ENCODE assay signal across 9 cellular contexts in genomic region chr6:31776563-31776960, GRCh38. TPM values are rescaled to one million over a fixed set of nuclear protein-coding genes. Genes with fewer than 3 reads are reported as not detected.
DNase-seq lines count a peak whose midpoint lies in the region; ATAC-seq, FAIRE-seq and TF ChIP-seq lines count a peak whose summit lies in the region.
"Had no signal": no experiment of that assay in that cellular context is flagged by ENCODE, and none has a peak within 500 bp of the region (broad histone marks: within the 10 kb centered on the region; RNA-seq: fewer than 3 reads in every experiment).

No MANE protein-coding gene starts in this region.

- no peaks in the 10 kb centered on the region for H3K27me3 Mint-ChIP-seq in astrocyte (ENCODE audit: low read depth, unreplicated experiment)

- peaks cover 4% of the 10 kb centered on the region for H4K20me1 ChIP-seq in astrocyte (ENCODE audit: insufficient read depth, low read length)

- peak overlapping the region; percentile 41 for H3K27ac Mint-ChIP-seq in astrocyte (ENCODE audit: unreplicated experiment)

- peak overlapping the region; percentile 46 for H3K9ac ChIP-seq in astrocyte (ENCODE audit: low read length)
- H3K9ac ChIP-seq in mucosa of rectum (ENCODE audit: low read depth in 1 of 2, low read length in 2 of 2) = peak overlapping the region; percentile 56 to 77

- H3K4me1 ChIP-seq in astrocyte (ENCODE audit: insufficient read depth, low read length) (peaks cover 16% of the 10 kb centered on the region), mucosa of rectum (ENCODE audit: control insufficient read depth in 2 of 2, insufficient read depth in 2 of 2, low read length in 2 of 2) (peaks cover 27 to 32% of the 10 kb centered on the region in 2 donors)

- no peak for TF ChIP-seq POLR2A in GM12891 (IDR thresholded peaks at IDR 0.05; ENCODE audit: low read depth, low read length)

- peaks cover 6% of the 10 kb centered on the region for H3K4me1 Mint-ChIP-seq in astrocyte (ENCODE audit: low read depth, unreplicated experiment)

- DNase-seq in CD1c-positive myeloid dendritic cell (ENCODE audit: extremely low spot score) = peak; percentile 30
- DNase-seq in astrocyte (ENCODE audit: low read depth) = no peak
- no peak for DNase-seq in GM12891 (ENCODE audit: insufficient read length, low spot score)
- DNase-seq in cerebellar cortex (ENCODE audit: low spot score) = no peak

- H2AFZ ChIP-seq in astrocyte (ENCODE audit: low read depth, low read length) = no peak overlapping the region

- peaks cover 15% of the 10 kb centered on the region for H3K36me3 Mint-ChIP-seq in astrocyte (ENCODE audit: low read depth, unreplicated experiment)

- H3K27ac ChIP-seq in astrocyte (ENCODE audit: low read depth, low read length) (no peak overlapping the region), mucosa of rectum (ENCODE audit: low read depth in 2 of 2, low read length in 2 of 2) (peak overlapping the region; percentile 74 to 81)

- H3K36me3 ChIP-seq in astrocyte (ENCODE audit: insufficient read depth, low read length) (no peaks in the 10 kb centered on the region), mucosa of rectum (ENCODE audit: control insufficient read depth in 2 of 2, insufficient read depth in 2 of 2, low read length in 2 of 2) (peaks cover 14 to 19% of the 10 kb centered on the region in 2 donors)

- H3K79me2 ChIP-seq in astrocyte (ENCODE audit: insufficient read depth, low read length) = no peaks in the 10 kb centered on the region

- H3K4me3 ChIP-seq in astrocyte (ENCODE audit: insufficient read depth, low read depth, low read length) (no peak overlapping the region), mucosa of rectum (ENCODE audit: low read length in 2 of 2) (peak overlapping the region; percentile 52 to 54)

- H3K27me3 ChIP-seq in astrocyte (ENCODE audit: insufficient read depth, low read length) (no peaks in the 10 kb centered on the region), mucosa of rectum (ENCODE audit: control insufficient read depth in 2 of 2, insufficient read depth in 2 of 2, low read length in 2 of 2) (no peaks in the 10 kb centered on the region)

- no peak for TF ChIP-seq CTCF in astrocyte (IDR thresholded peaks at IDR 0.05; ENCODE audit: insufficient read depth, low read depth, low read length)

- H3K4me2 ChIP-seq in astrocyte (ENCODE audit: low read length) = peak overlapping the region; percentile 81

- no peaks in the 10 kb centered on the region for H3K9me3 Mint-ChIP-seq in astrocyte (ENCODE audit: unreplicated experiment)

- H3K9me3 ChIP-seq in astrocyte (ENCODE audit: insufficient read depth, low read depth, low read length) (no peaks in the 10 kb centered on the region), mucosa of rectum (ENCODE audit: control insufficient read depth in 2 of 2, low read length in 2 of 2) (no peaks in the 10 kb centered on the region)

- H3K4me3 Mint-ChIP-seq in astrocyte (ENCODE audit: unreplicated experiment) = no peak overlapping the region

- no peak for FAIRE-seq in astrocyte (lab: Jason Lieb, UNC)
- FAIRE-seq in GM12891 (lab: Jason Lieb, UNC) = no peak

- ATAC-seq in HG02981 (IDR thresholded peaks at IDR 0.05; ENCODE audit: unreplicated experiment) = peak; percentile 20
- ATAC-seq in HG03135 (IDR thresholded peaks at IDR 0.05; ENCODE audit: unreplicated experiment) = no peak
- no peak for ATAC-seq in HG02623 (IDR thresholded peaks at IDR 0.05; ENCODE audit: unreplicated experiment)

TF ChIP-seq in GM12891, 5 proteins besides CTCF, POLR2A, EP300 and RAD21:
- TF ChIP-seq TAF1 (IDR thresholded peaks at IDR 0.05; ENCODE audit: low read depth, low read length) = no peak
- TF ChIP-seq PAX5 (IDR thresholded peaks at IDR 0.05; ENCODE audit: insufficient read depth, low read length, severe bottlenecking) = no peak
- TF ChIP-seq POLR2AphosphoS5 (IDR thresholded peaks at IDR 0.05; ENCODE audit: low read depth, low read length) = no peak
- TF ChIP-seq POU2F2 (IDR thresholded peaks at IDR 0.05; ENCODE audit: low read depth, low read length) = no peak
- TF ChIP-seq SPI1 (IDR thresholded peaks at IDR 0.05; ENCODE audit: low read depth, low read length) = no peak

RNA-seq across cellular contexts. Expression of gene VWA7, which starts 0.6 kb away (rescaled TPM):
- total RNA-seq in astrocyte = 0.54 and 0.94 TPM in 2 replicates
- polyA plus RNA-seq in GM12891 (2012; ENCODE audit: low read depth, missing spikeins) = 0.80 TPM
- total RNA-seq: myocyte had no signal

RNA-seq across cellular contexts. Expression of gene SAPCD1, which starts 14.1 kb away (rescaled TPM):
- total RNA-seq in astrocyte = 0.72 and 1.2 TPM in 2 replicates
- 10.1 TPM for polyA plus RNA-seq in GM12891 (2012; ENCODE audit: low read depth, missing spikeins)
- total RNA-seq: myocyte had no signal

RNA-seq across cellular contexts. Expression of gene VARS1, which starts 19.0 kb away (rescaled TPM):
- total RNA-seq in astrocyte = 94.8 and 96.3 TPM in 2 replicates
- 50.1 TPM for polyA plus RNA-seq in GM12891 (2012; ENCODE audit: low read depth, missing spikeins)

RNA-seq across cellular contexts. Expression of gene LSM2, which starts 30.2 kb away (rescaled TPM):
- 43.8 and 44.0 TPM in 2 replicates for total RNA-seq in astrocyte
- polyA plus RNA-seq in GM12891 (2012; ENCODE audit: low read depth, missing spikeins) = 106 TPM

RNA-seq across cellular contexts. Expression of gene MSH5, which starts 36.8 kb away (rescaled TPM):
- total RNA-seq in astrocyte = 5.7 and 6.8 TPM in 2 replicates
- polyA plus RNA-seq in GM12891 (2012; ENCODE audit: low read depth, missing spikeins) = 20.7 TPM
